10 cellular contexts compared by ENCODE assay signal in genomic region chr2:55109219-55109891, GRCh38. TPM values are rescaled to one million over a fixed set of nuclear protein-coding genes. Genes with fewer than 3 reads are reported as not detected.
DNase-seq lines count a peak whose midpoint lies in the region; ATAC-seq and TF ChIP-seq lines count a peak whose summit lies in the region.
"Had no signal": no experiment of that assay in that cellular context is flagged by ENCODE, and none has a peak within 500 bp of the region (broad histone marks: within the 10 kb centered on the region; RNA-seq: fewer than 3 reads in every experiment).

No MANE protein-coding gene starts in this region.

- H3K4me1 ChIP-seq in right atrium auricular region = peaks cover 0 to 38% of the 10 kb centered on the region in 2 donors
- H3K4me1 ChIP-seq in gastroesophageal sphincter = peaks cover 9 to 74% (median 38%) of the 10 kb centered on the region in 3 donors
- H3K4me1 ChIP-seq in effector memory CD4-positive, alpha-beta T cell (ENCODE audit: control insufficient read depth, insufficient read depth, low read length, poor library complexity, severe bottlenecking) = no peaks in the 10 kb centered on the region
- peaks cover 0 to 30% (median 20%) of the 10 kb centered on the region in 6 donors for H3K4me1 ChIP-seq in spleen

- H3K36me3 Mint-ChIP-seq in activated CD8-positive, alpha-beta memory T cell treated with anti-CD3 and anti-CD28 coated beads, Interleukin-2, amount 10 ng/mL, durations not matched to agents 7 days and 5 days = no peaks in the 10 kb centered on the region
- H3K36me3 Mint-ChIP-seq: memory B cell had no signal

- no peaks in the 10 kb centered on the region for H3K27me3 Mint-ChIP-seq in activated CD8-positive, alpha-beta memory T cell treated with anti-CD3 and anti-CD28 coated beads, Interleukin-2, amount 10 ng/mL, durations not matched to agents 7 days and 5 days
- H3K27me3 Mint-ChIP-seq: memory B cell, T-helper 17 cell had no signal

- no peak for TF ChIP-seq EP300 in gastroesophageal sphincter (IDR thresholded peaks at IDR 0.05)

- H3K27me3 ChIP-seq in right atrium auricular region = no peaks in the 10 kb centered on the region
- H3K27me3 ChIP-seq in gastroesophageal sphincter = no peaks in the 10 kb centered on the region
- H3K27me3 ChIP-seq in effector memory CD4-positive, alpha-beta T cell (replicated peaks; ENCODE audit: control insufficient read depth, insufficient read depth, low read length, poor library complexity, severe bottlenecking) = no peaks in the 10 kb centered on the region
- H3K27me3 ChIP-seq in spleen (replicated peaks in 1 of 7) = no peaks in the 10 kb centered on the region

- H3K4me3 ChIP-seq in right atrium auricular region (no peak overlapping the region), SK-N-MC (no peak overlapping the region), gastroesophageal sphincter (no peak overlapping the region), spleen (no peak overlapping the region)
- H3K4me3 ChIP-seq in effector memory CD4-positive, alpha-beta T cell (ENCODE audit: insufficient read depth, low read depth, low read length, poor library complexity, severe bottlenecking) = no peak overlapping the region

- H3K9ac ChIP-seq in SK-N-MC (ENCODE audit: insufficient read length) = peak overlapping the region; percentile 30

- ATAC-seq in left cardiac atrium (no peak), gastroesophageal sphincter (no peak)
- no peak for ATAC-seq in stimulated activated naive CD8-positive, alpha-beta T cell treated with anti-CD3 and anti-CD28 coated beads, Interleukin-15, Interleukin-2, amounts not matched to agents 100 U/mL and 50 U/mL, for 24 hours
- no peak for ATAC-seq in activated CD8-positive, alpha-beta memory T cell treated with anti-CD3 and anti-CD28 coated beads, Interleukin-2, amount 10 ng/mL, durations not matched to agents 7 days and 5 days
- ATAC-seq: T-helper 17 cell had no signal

- H3K9me3 Mint-ChIP-seq in activated CD8-positive, alpha-beta memory T cell treated with anti-CD3 and anti-CD28 coated beads, Interleukin-2, amount 10 ng/mL, durations not matched to agents 7 days and 5 days (ENCODE audit: low read depth) = no peaks in the 10 kb centered on the region
- H3K9me3 Mint-ChIP-seq: memory B cell had no signal

- H3K4me3 Mint-ChIP-seq in activated CD8-positive, alpha-beta memory T cell treated with anti-CD3 and anti-CD28 coated beads, Interleukin-2, amount 10 ng/mL, durations not matched to agents 7 days and 5 days = no peak overlapping the region
- H3K4me3 Mint-ChIP-seq: memory B cell, T-helper 17 cell had no signal

- intact Hi-C loops in left cardiac atrium (cut with DNase I) (no loop called here), spleen (cut with DNase I; ENCODE audit: low total_unique reads) (no loop called here)

- TF ChIP-seq POLR2A in gastroesophageal sphincter (IDR thresholded peaks at IDR 0.05) (no peak), spleen (IDR thresholded peaks at IDR 0.05) (no peak)

- no peak overlapping the region for H3K27ac Mint-ChIP-seq in activated CD8-positive, alpha-beta memory T cell treated with anti-CD3 and anti-CD28 coated beads, Interleukin-2, amount 10 ng/mL, durations not matched to agents 7 days and 5 days
- H3K27ac Mint-ChIP-seq: memory B cell, T-helper 17 cell had no signal

- 54 to 67% methylated on average over 1 to 2 of the region's 2 CpGs for WGBS in gastroesophageal sphincter (ENCODE audit: low coverage in 1 of 2), 2 donors
- WGBS in spleen, 5 donors = 87 to 96% (median 94%) methylated on average over 2 of the region's 2 CpGs

- H3K9me3 ChIP-seq in right atrium auricular region (no peaks in the 10 kb centered on the region), SK-N-MC (ENCODE audit: low read depth, low read length) (no peaks in the 10 kb centered on the region), gastroesophageal sphincter (no peaks in the 10 kb centered on the region), spleen (no peaks in the 10 kb centered on the region)
- no peaks in the 10 kb centered on the region for H3K9me3 ChIP-seq in effector memory CD4-positive, alpha-beta T cell (ENCODE audit: control insufficient read depth, low read length)

- H3K27ac ChIP-seq in right atrium auricular region (peak overlapping the region; percentile 37 to 94), SK-N-MC (peak overlapping the region; percentile 72; the same call in 1 of the 2 replicates), gastroesophageal sphincter (peak overlapping the region; percentile 30 to 87 (median 72)), spleen (no peak overlapping the region)
- no peak overlapping the region for H3K27ac ChIP-seq in effector memory CD4-positive, alpha-beta T cell (ENCODE audit: insufficient read depth, low read length, poor library complexity, severe bottlenecking)

- DNase-seq in right atrium auricular region (ENCODE audit: low spot score) (no peak), left cardiac atrium (no peak), SK-N-MC (ENCODE audit: low read depth, low spot score) (no peak), spleen (no peak)
- DNase-seq in stimulated activated naive CD8-positive, alpha-beta T cell treated with anti-CD3 and anti-CD28 coated beads, Interleukin-15, Interleukin-2, amounts not matched to agents 100 U/mL and 50 U/mL, for 24 hours = no peak
- no peak for DNase-seq in effector memory CD4-positive, alpha-beta T cell
- no peak for DNase-seq in activated CD8-positive, alpha-beta memory T cell treated with anti-CD3 and anti-CD28 coated beads, Interleukin-2, amount 10 ng/mL, durations not matched to agents 7 days and 5 days
- DNase-seq: T-helper 17 cell had no signal

- CTCF ChIA-PET in activated CD8-positive, alpha-beta memory T cell treated with anti-CD3 and anti-CD28 coated beads, Interleukin-2, amount 10 ng/mL, durations not matched to agents 7 days and 5 days (lab: Charles Lee) = interaction anchor here (1.6 kb wide), 1 partner anchor 11 kb away, joined by 3 read pairs; no protein-coding TSS in a partner anchor

- H3K4me1 Mint-ChIP-seq in activated CD8-positive, alpha-beta memory T cell treated with anti-CD3 and anti-CD28 coated beads, Interleukin-2, amount 10 ng/mL, durations not matched to agents 7 days and 5 days = no peaks in the 10 kb centered on the region

- H3K36me3 ChIP-seq in right atrium auricular region (no peaks in the 10 kb centered on the region), SK-N-MC (ENCODE audit: insufficient read depth, low read length) (no peaks in the 10 kb centered on the region), gastroesophageal sphincter (no peaks in the 10 kb centered on the region), spleen (no peaks in the 10 kb centered on the region)
- H3K36me3 ChIP-seq in effector memory CD4-positive, alpha-beta T cell (ENCODE audit: control insufficient read depth, insufficient read depth, low read length) = no peaks in the 10 kb centered on the region

- TF ChIP-seq CTCF in right atrium auricular region (IDR thresholded peaks at IDR 0.05) (no peak), gastroesophageal sphincter (IDR thresholded peaks at IDR 0.05) (no peak), spleen (IDR thresholded peaks at IDR 0.05 in 8 of 11, conservative IDR thresholded peaks at IDR 0.05 in 3 of 11) (no peak)

RNA-seq across cellular contexts. Expression of gene RTN4, which starts 59.1 kb away (rescaled TPM):
- total RNA-seq in right atrium auricular region = 100 to 1,000 TPM; 152 to 203 TPM
- 100 to 1,000 TPM; 249 to 251 TPM for total RNA-seq in left cardiac atrium
- total RNA-seq in gastroesophageal sphincter = 100 to 1,000 TPM; 216 to 304 (median 228) TPM
- total RNA-seq in activated CD8-positive, alpha-beta memory T cell treated with anti-CD3 and anti-CD28 coated beads, Interleukin-2, amount 10 ng/mL, durations not matched to agents 7 days and 5 days = 10 to 100 TPM; 71.6 to 88.0 TPM
- 100 to 1,000 TPM; 129 to 215 (median 168) TPM for total RNA-seq in spleen
- polyA plus RNA-seq in spleen = 10 to 100 TPM; 55.2 to 87.4 (median 76.3) TPM

Comparison
In these comparisons a context has a peak if more than half of its experiments do, and no peak if none do; other contexts are left out.
1. H3K27ac ChIP-seq: peak in right atrium auricular region (2 of 2), SK-N-MC (single experiment) and gastroesophageal sphincter (4 of 4); none in effector memory CD4-positive, alpha-beta T cell (single experiment) and spleen (0 of 8).